Comparison of ENCODE assay signal across 12 cellular contexts in the genomic region with DNA sequence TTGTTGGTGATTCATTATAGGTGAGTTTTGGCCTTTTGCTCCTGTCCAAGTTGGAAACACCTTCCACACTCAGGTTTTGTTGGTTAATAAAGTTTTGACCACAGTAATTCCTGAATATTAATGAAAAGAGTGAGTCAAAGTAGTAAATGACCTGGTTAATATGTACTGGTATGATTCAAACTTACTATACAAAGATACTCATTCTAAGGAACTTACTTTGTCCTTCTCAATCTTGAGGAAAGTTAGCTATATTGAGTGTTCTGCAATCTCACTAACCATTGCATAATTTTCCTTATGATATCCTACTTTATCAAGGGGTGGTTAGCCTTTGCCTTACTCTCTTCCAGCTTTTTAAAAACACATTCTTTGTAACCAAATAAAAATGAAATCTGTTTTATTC. TPM values are rescaled to one million over a fixed set of nuclear protein-coding genes. Genes with fewer than 3 reads are reported as not detected.
DNase-seq lines count a peak whose midpoint lies in the region; ATAC-seq and TF ChIP-seq lines count a peak whose summit lies in the region.
"Had no signal": no experiment of that assay in that cellular context is flagged by ENCODE, and none has a peak within 500 bp of the region (broad histone marks: within the 10 kb centered on the region; RNA-seq: fewer than 3 reads in every experiment).

No MANE protein-coding gene starts in this region.

- H3K27me3 ChIP-seq in lower lobe of right lung (ENCODE audit: low read depth), result no peaks in the 10 kb centered on the region
- H3K27me3 ChIP-seq in Karpas-422 (ENCODE audit: low read length), result no peaks in the 10 kb centered on the region; the same call in 1 of the 2 replicates
- H3K27me3 ChIP-seq in tibial artery, result no peaks in the 10 kb centered on the region
- H3K27me3 ChIP-seq: neural progenitor cell had no signal

- no peak overlapping the region for H3K9ac ChIP-seq in Karpas-422 (ENCODE audit: low read length)
- H3K9ac ChIP-seq: neural progenitor cell had no signal

- TF ChIP-seq CTCF in 22Rv1 (IDR thresholded peaks at IDR 0.05) (no peak), epithelial cell of proximal tubule (conservative IDR thresholded peaks at IDR 0.05; ENCODE audit: low read depth, low read length) (no peak), lower lobe of right lung (IDR thresholded peaks at IDR 0.05) (no peak), tibial artery (IDR thresholded peaks at IDR 0.05) (no peak)

- no peaks in the 10 kb centered on the region for H3K79me2 ChIP-seq in Karpas-422 (ENCODE audit: low read length)

- H3K4me3 ChIP-seq in epithelial cell of proximal tubule (ENCODE audit: low read depth, low read length) (no peak overlapping the region), lower lobe of right lung (no peak overlapping the region), Karpas-422 (ENCODE audit: low read length) (no peak overlapping the region), tibial artery (no peak overlapping the region)
- H3K4me3 ChIP-seq: neural progenitor cell, skin epidermis, thoracic aorta had no signal

- H3K9me3 ChIP-seq in lower lobe of right lung, result no peaks in the 10 kb centered on the region
- H3K9me3 ChIP-seq in Karpas-422 (ENCODE audit: low read length), result no peaks in the 10 kb centered on the region
- H3K9me3 ChIP-seq in tibial artery, result no peaks in the 10 kb centered on the region
- H3K9me3 ChIP-seq: thoracic aorta had no signal

- intact Hi-C loops in lower lobe of right lung (cut with DNase I) (no loop called here), tibial artery (cut with DNase I; ENCODE audit: low total_unique reads) (no loop called here)

- DNase-seq in MV-4-11 (lab: John Stamatoyannopoulos, UW), result peak; percentile 32
- DNase-seq in epithelial cell of proximal tubule (ENCODE audit: low read depth), result peak; percentile 84
- no peak for DNase-seq in lower lobe of right lung
- no peak for DNase-seq in Karpas-422
- no peak for DNase-seq in germinal center (ENCODE audit: low spot score)
- DNase-seq in tibial artery, result no peak
- DNase-seq: activated CD4-positive, CD25-positive, alpha-beta regulatory T cell had no signal

- no peaks in the 10 kb centered on the region for H3K9me2 ChIP-seq in Karpas-422 (replicated peaks; ENCODE audit: insufficient read depth, low read length)

- H3K36me3 ChIP-seq in lower lobe of right lung (no peaks in the 10 kb centered on the region), Karpas-422 (ENCODE audit: insufficient read depth, low read length) (no peaks in the 10 kb centered on the region), tibial artery (no peaks in the 10 kb centered on the region)
- H3K36me3 ChIP-seq: neural progenitor cell, thoracic aorta had no signal

- no peak overlapping the region for H2AFZ ChIP-seq in Karpas-422 (ENCODE audit: low read length)
- H2AFZ ChIP-seq: neural progenitor cell had no signal

- H4K20me1 ChIP-seq in Karpas-422 (ENCODE audit: insufficient read depth, low read depth, low read length), result no peaks in the 10 kb centered on the region

- no peak overlapping the region for H3K4me2 ChIP-seq in Karpas-422 (ENCODE audit: low read depth, low read length, poor library complexity, severe bottlenecking)
- H3K4me2 ChIP-seq: neural progenitor cell had no signal

- H3K27ac ChIP-seq in 22Rv1 (peak overlapping the region; percentile 64), lower lobe of right lung (peak overlapping the region; percentile 61), Karpas-422 (ENCODE audit: low read length) (no peak overlapping the region), tibial artery (no peak overlapping the region)
- H3K27ac ChIP-seq: neural progenitor cell, thoracic aorta had no signal

- H3K4me1 ChIP-seq in lower lobe of right lung (peaks cover 15% of the 10 kb centered on the region), Karpas-422 (ENCODE audit: low read length) (peaks cover 4% of the 10 kb centered on the region), tibial artery (no peaks in the 10 kb centered on the region)

- ATAC-seq in lower lobe of right lung, result peak in 1 of 2 donors; percentile 55
- no peak for ATAC-seq in GM18870 (IDR thresholded peaks at IDR 0.05; ENCODE audit: unreplicated experiment)

RNA-seq across cellular contexts. Expression of a gene that starts 20.9 kb away (rescaled TPM):
- total RNA-seq in epithelial cell of proximal tubule (92.5 and 101 TPM in 2 replicates), lower lobe of right lung (166 TPM)
- 314 and 317 TPM in 2 replicates for total RNA-seq in Karpas-422 (2014; rRNA removed; shearing (Covaris generic); ENCODE audit: low replicate concordance)

Comparison
In these comparisons a context has a peak if more than half of its experiments do, and no peak if none do; other contexts are left out.
1. H3K27ac ChIP-seq: peak in 22Rv1 (single experiment) and lower lobe of right lung (single experiment); none in Karpas-422 (single experiment) and tibial artery (0 of 2).
2. DNase-seq: peak in MV-4-11 (single experiment) and epithelial cell of proximal tubule (single experiment); none in lower lobe of right lung (single experiment), Karpas-422 (single experiment), germinal center (single experiment) and tibial artery (0 of 2).